Comparison of ENCODE assay signal across 11 cellular contexts in the genomic region with DNA sequence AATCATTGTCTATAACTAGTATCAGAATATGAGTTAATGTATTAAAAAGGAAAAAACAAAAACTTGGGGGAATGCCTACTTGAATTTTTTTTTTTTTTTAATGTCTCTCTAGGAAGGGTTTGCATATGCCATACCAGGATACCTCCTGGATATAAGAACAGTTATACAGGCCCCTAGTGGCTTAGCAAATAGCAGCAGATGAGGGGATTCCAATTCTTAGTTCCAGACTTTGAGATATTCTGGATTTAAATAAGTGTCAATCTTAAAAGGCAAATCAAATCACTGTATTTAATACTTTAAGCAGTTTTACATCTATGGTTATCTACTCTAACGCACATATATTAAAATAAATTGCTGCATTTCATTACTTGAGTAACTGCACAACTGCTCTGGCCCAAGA.
A peak's percentile ranks its signal among the peaks of the same experiment; 100 is the strongest.
DNase-seq lines count a peak whose midpoint lies in the region; ATAC-seq and TF ChIP-seq lines count a peak whose summit lies in the region.
"Had no signal": no experiment of that assay in that cellular context is flagged by ENCODE, and none has a peak within 500 bp of the region (broad histone marks: within the 10 kb centered on the region; RNA-seq: fewer than 3 reads in every experiment).

No MANE protein-coding gene starts in this region.

- no peak overlapping the region for H4K91ac ChIP-seq in H9 (ENCODE audit: insufficient read length, low read depth, low read length)

- H3K18ac ChIP-seq in H9 (ENCODE audit: insufficient read length, low read depth, low read length) = no peak overlapping the region

- H2BK120ac ChIP-seq in H9 (ENCODE audit: low read depth, low read length, poor library complexity, severe bottlenecking) = no peak overlapping the region

- peaks cover 2% of the 10 kb centered on the region; the same call in 1 of the 2 replicates for H3K4me1 ChIP-seq in H9 (ENCODE audit: insufficient read depth, low read length)
- H3K4me1 ChIP-seq in endodermal cell (ENCODE audit: control insufficient read depth, insufficient read depth, low read length) = peaks cover 8% of the 10 kb centered on the region
- H3K4me1 ChIP-seq in spleen = peaks cover 0 to 26% (median 16%) of the 10 kb centered on the region in 6 donors

- DNase-seq in H9 = no peak
- peak; percentile 43 to 45 for DNase-seq in NCI-H526 (lab: John Stamatoyannopoulos, UW)
- DNase-seq in endodermal cell = no peak
- DNase-seq in GM19240 (ENCODE audit: insufficient read length, low spot score) = no peak
- no peak for DNase-seq in natural killer cell treated with Interleukin-12 subunit alpha and Interleukin-12 subunit beta and Interleukin-15 and Interleukin-18, amount 100 ng/mL, for 72 hours (ENCODE audit: low spot score)
- DNase-seq in spleen = no peak
- DNase-seq: activated CD4-positive, alpha-beta T cell treated with anti-CD3 and anti-CD28 coated beads for 4 hours; aorta; islet precursor cell had no signal

- H3K36me3 ChIP-seq in endodermal cell (ENCODE audit: control insufficient read depth, insufficient read depth, low read length) (peaks cover 5% of the 10 kb centered on the region), neural cell (ENCODE audit: insufficient read depth, low read length) (no peaks in the 10 kb centered on the region), spleen (no peaks in the 10 kb centered on the region)

- H3K9ac ChIP-seq in H9 (ENCODE audit: extremely low read depth, insufficient read length, low read length) = no peak overlapping the region
- H3K9ac ChIP-seq in endodermal cell (ENCODE audit: extremely low read depth, low read length, poor library complexity, severe bottlenecking) = no peak overlapping the region
- H3K9ac ChIP-seq in neural cell (ENCODE audit: low read length) = peak overlapping the region; percentile 91

- H3K9me3 ChIP-seq in H9 (ENCODE audit: control insufficient read depth, low read depth, low read length) (no peaks in the 10 kb centered on the region), endodermal cell (ENCODE audit: control insufficient read depth, low read length) (no peaks in the 10 kb centered on the region), neural cell (ENCODE audit: low read length) (no peaks in the 10 kb centered on the region), spleen (no peaks in the 10 kb centered on the region)

- H3K56ac ChIP-seq in H9 (ENCODE audit: insufficient read length, low read depth, low read length) = no peak overlapping the region

- H3K23ac ChIP-seq in H9 (ENCODE audit: insufficient read length, low read depth, low read length) = no peak overlapping the region

- no peaks in the 10 kb centered on the region for H3K79me2 ChIP-seq in H9 (ENCODE audit: insufficient read depth, low read length)
- peaks cover 81% of the 10 kb centered on the region for H3K79me2 ChIP-seq in neural cell (replicated peaks; ENCODE audit: insufficient read depth, low read length)

- H4K20me1 ChIP-seq in H9 (ENCODE audit: control insufficient read depth, insufficient read depth, insufficient read length) (no peaks in the 10 kb centered on the region), neural cell (ENCODE audit: insufficient read depth) (no peaks in the 10 kb centered on the region)

- no CpG with 5 or more reads among the region's 1 CpG for WGBS in H9 (ENCODE audit: extremely low coverage, insufficient read length, low lambda C conversion rate)
- WGBS in endodermal cell (ENCODE audit: insufficient coverage in 1 of 2, insufficient read length in 1 of 2), 2 experiments = 77 to 80% methylated on average over 1 of the region's 1 CpG
- 75 to 85% (median 79%) methylated on average over 1 of the region's 1 CpG for WGBS in spleen, 5 donors

- H3K79me1 ChIP-seq in H9 (ENCODE audit: insufficient read depth, low read depth, low read length, poor library complexity, severe bottlenecking) = no peaks in the 10 kb centered on the region

- peak overlapping the region; percentile 90 for H3K4me3 ChIP-seq in endodermal cell (ENCODE audit: low read length)
- H3K4me3 ChIP-seq in neural cell (ENCODE audit: low read length) = peak overlapping the region; percentile 83
- no peak overlapping the region for H3K4me3 ChIP-seq in spleen

- H2AFZ ChIP-seq in H9 (ENCODE audit: low read length) (no peak overlapping the region), neural cell (ENCODE audit: low read depth, low read length) (no peak overlapping the region)

- no peak overlapping the region for H2BK12ac ChIP-seq in H9 (ENCODE audit: insufficient read length, low read depth, low read length)

- H3K27me3 Mint-ChIP-seq in H9 (ENCODE audit: low read depth) (peaks cover 28% of the 10 kb centered on the region), endodermal cell (ENCODE audit: insufficient read depth) (peaks cover 33% of the 10 kb centered on the region)
- peaks cover 27 to 28% of the 10 kb centered on the region in 2 donors for H3K27me3 Mint-ChIP-seq in natural killer cell treated with Interleukin-12 subunit alpha and Interleukin-12 subunit beta and Interleukin-15 and Interleukin-18, amount 100 ng/mL, for 72 hours

- peak; percentile 62 for TF ChIP-seq CTCF in H9 (conservative IDR thresholded peaks at IDR 0.05)
- peak; percentile 76 for TF ChIP-seq CTCF in endodermal cell (conservative IDR thresholded peaks at IDR 0.05)
- peak; percentile 84 for TF ChIP-seq CTCF in neural cell (IDR thresholded peaks at IDR 0.05; ENCODE audit: poor library complexity, severe bottlenecking)
- no peak for TF ChIP-seq CTCF in spleen (IDR thresholded peaks at IDR 0.05 in 8 of 11, conservative IDR thresholded peaks at IDR 0.05 in 3 of 11)

- no peak overlapping the region for H3K4ac ChIP-seq in H9 (ENCODE audit: low read depth, low read length)

- H3K27ac ChIP-seq in H9 (ENCODE audit: insufficient read length, low read depth, low read length) (no peak overlapping the region), endodermal cell (ENCODE audit: low read depth, low read length) (no peak overlapping the region), neural cell (ENCODE audit: low read length) (peak overlapping the region; percentile 86), spleen (no peak overlapping the region)

- no peak for ATAC-seq in natural killer cell treated with Interleukin-12 subunit alpha and Interleukin-12 subunit beta and Interleukin-15 and Interleukin-18, amount 100 ng/mL, for 72 hours
- no peak for ATAC-seq in GM18858 (IDR thresholded peaks at IDR 0.05; ENCODE audit: unreplicated experiment)

- no peaks in the 10 kb centered on the region; a peak in 1 of 7 replicates for H3K36me3 Mint-ChIP-seq in H9 (ENCODE audit: insufficient read depth in 1 of 3, low read depth in 3 of 3)
- H3K36me3 Mint-ChIP-seq in endodermal cell (ENCODE audit: low read depth) = no peaks in the 10 kb centered on the region
- H3K36me3 Mint-ChIP-seq in natural killer cell treated with Interleukin-12 subunit alpha and Interleukin-12 subunit beta and Interleukin-15 and Interleukin-18, amount 100 ng/mL, for 72 hours = peaks cover 5% of the 10 kb centered on the region

- no peak overlapping the region for H3K14ac ChIP-seq in H9 (ENCODE audit: insufficient read depth, low read length)

- no peak overlapping the region for H2BK20ac ChIP-seq in H9 (ENCODE audit: low read depth, low read length, poor library complexity, severe bottlenecking)

- H3K4me1 Mint-ChIP-seq in H9 = peaks cover 57 to 63% of the 10 kb centered on the region in 2 experiments
- peaks cover 32% of the 10 kb centered on the region for H3K4me1 Mint-ChIP-seq in endodermal cell
- H3K4me1 Mint-ChIP-seq in natural killer cell treated with Interleukin-12 subunit alpha and Interleukin-12 subunit beta and Interleukin-15 and Interleukin-18, amount 100 ng/mL, for 72 hours (ENCODE audit: low read depth in 2 of 2) = no peaks in the 10 kb centered on the region

- no peak overlapping the region for H4K5ac ChIP-seq in H9 (ENCODE audit: insufficient read length, low read depth, low read length)

- no peak overlapping the region for H2AK5ac ChIP-seq in H9 (ENCODE audit: insufficient read length, low read length)

- TF ChIP-seq RAD21 in neural cell (conservative IDR thresholded peaks at IDR 0.05) = peak; percentile 85

- H3K9me2 ChIP-seq in neural cell (ENCODE audit: insufficient read depth, low read length) = no peaks in the 10 kb centered on the region

- H2BK15ac ChIP-seq in H9 (ENCODE audit: low read depth, low read length) = no peak overlapping the region

- peaks cover 5% of the 10 kb centered on the region for H3F3A ChIP-seq in neural cell (ENCODE audit: insufficient read depth, low read length, poor library complexity, severe bottlenecking)

- peaks cover 11% of the 10 kb centered on the region for H3K23me2 ChIP-seq in H9 (ENCODE audit: insufficient read length, low read depth, low read length, poor library complexity, severe bottlenecking)

- intact Hi-C loops in spleen (cut with DNase I; ENCODE audit: low total_unique reads) = no loop called here

- H3K4me3 Mint-ChIP-seq in H9 (peak overlapping the region in 1 of 2 experiments; percentile 13; a peak in 1 of 5 replicates), endodermal cell (no peak overlapping the region)
- H3K4me3 Mint-ChIP-seq in natural killer cell treated with Interleukin-12 subunit alpha and Interleukin-12 subunit beta and Interleukin-15 and Interleukin-18, amount 100 ng/mL, for 72 hours = no peak overlapping the region

- no peak overlapping the region for H3T11ph ChIP-seq in H9 (ENCODE audit: low read length)

- H2BK5ac ChIP-seq in H9 (ENCODE audit: insufficient read length, low read length) = no peak overlapping the region

- H3K9me3 Mint-ChIP-seq in H9 (no peaks in the 10 kb centered on the region; a peak in 1 of 5 replicates), endodermal cell (no peaks in the 10 kb centered on the region)
- no peaks in the 10 kb centered on the region for H3K9me3 Mint-ChIP-seq in natural killer cell treated with Interleukin-12 subunit alpha and Interleukin-12 subunit beta and Interleukin-15 and Interleukin-18, amount 100 ng/mL, for 72 hours

- H3K27ac Mint-ChIP-seq in H9 (no peak overlapping the region), endodermal cell (no peak overlapping the region)
- H3K27ac Mint-ChIP-seq in natural killer cell treated with Interleukin-12 subunit alpha and Interleukin-12 subunit beta and Interleukin-15 and Interleukin-18, amount 100 ng/mL, for 72 hours = no peak overlapping the region

- H4K8ac ChIP-seq in H9 (replicated peaks; ENCODE audit: insufficient read length, low read depth, low read length) = no peak overlapping the region

- H3K4me2 ChIP-seq in H9 (ENCODE audit: insufficient read depth, insufficient read length, low read length) (no peak overlapping the region), neural cell (ENCODE audit: low read length) (peak overlapping the region; percentile 83)

- TF ChIP-seq EP300 in neural cell (conservative IDR thresholded peaks at IDR 0.05; ENCODE audit: poor library complexity, severe bottlenecking) = no peak

- TF ChIP-seq POLR2A in spleen (IDR thresholded peaks at IDR 0.05) = no peak

- H3K27me3 ChIP-seq in H9 (ENCODE audit: insufficient read depth, low read length) (no peaks in the 10 kb centered on the region), endodermal cell (ENCODE audit: control insufficient read depth, insufficient read depth, low read length, poor library complexity, severe bottlenecking) (no peaks in the 10 kb centered on the region), neural cell (ENCODE audit: insufficient read depth, low read depth, low read length) (no peaks in the 10 kb centered on the region), spleen (replicated peaks in 1 of 7) (peaks cover 3 to 65% (median 45%) of the 10 kb centered on the region in 7 donors)

TF ChIP-seq in neural cell, 6 proteins besides CTCF, POLR2A, EP300 and RAD21 (continues in another document):
- peak; percentile 82 for TF ChIP-seq SMC3 (conservative IDR thresholded peaks at IDR 0.05; ENCODE audit: poor library complexity)

Comparison
In these comparisons a context has a peak if more than half of its experiments do, and no peak if none do; other contexts are left out.
1. DNase-seq: peak in NCI-H526 (2 of 2); none in H9 (single experiment), endodermal cell (single experiment), GM19240 (single experiment), natural killer cell treated with Interleukin-12 subunit alpha and Interleukin-12 subunit beta and Interleukin-15 and Interleukin-18, amount 100 ng/mL, for 72 hours (single experiment) and spleen (single experiment).
2. CTCF ChIP-seq: peak in H9 (single experiment), endodermal cell (single experiment) and neural cell (single experiment); none in spleen (0 of 11).
3. H3K4me3 ChIP-seq: peak in endodermal cell (single experiment) and neural cell (single experiment); none in spleen (0 of 8).